1 cellular context compared by ENCODE assay signal in genomic region chr15:69288531-69289311, GRCh38.
TF ChIP-seq lines count a peak whose summit lies in the region.

No MANE protein-coding gene starts in this region.

TF ChIP-seq in IMR-90, 13 proteins besides CTCF, POLR2A, EP300 and RAD21:
- TF ChIP-seq ELK1 (IDR thresholded peaks at IDR 0.05; ENCODE audit: borderline replicate concordance, low read depth, low read length) (no peak), CEBPB (IDR thresholded peaks at IDR 0.05; ENCODE audit: low read depth, low read length) (no peak), FOS (IDR thresholded peaks at IDR 0.05; ENCODE audit: low read depth, low read length) (no peak), RCOR1 (IDR thresholded peaks at IDR 0.05; ENCODE audit: insufficient replicate concordance, low read length) (no peak), SMC3 (IDR thresholded peaks at IDR 0.05; ENCODE audit: low read depth, low read length) (no peak), MAFK (IDR thresholded peaks at IDR 0.05; ENCODE audit: low read depth, low read length) (no peak), BHLHE40 (IDR thresholded peaks at IDR 0.05; ENCODE audit: low read depth, low read length) (no peak), CHD1 (IDR thresholded peaks at IDR 0.05; ENCODE audit: low read depth, low read length) (no peak), MXI1 (IDR thresholded peaks at IDR 0.05; ENCODE audit: borderline replicate concordance, low read depth, low read length) (no peak)
- TF ChIP-seq, protein P1, sequence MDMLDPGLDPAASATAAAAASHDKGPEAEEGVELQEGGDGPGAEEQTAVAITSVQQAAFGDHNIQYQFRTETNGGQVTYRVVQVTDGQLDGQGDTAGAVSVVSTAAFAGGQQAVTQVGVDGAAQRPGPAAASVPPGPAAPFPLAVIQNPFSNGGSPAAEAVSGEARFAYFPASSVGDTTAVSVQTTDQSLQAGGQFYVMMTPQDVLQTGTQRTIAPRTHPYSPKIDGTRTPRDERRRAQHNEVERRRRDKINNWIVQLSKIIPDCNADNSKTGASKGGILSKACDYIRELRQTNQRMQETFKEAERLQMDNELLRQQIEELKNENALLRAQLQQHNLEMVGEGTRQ (IDR thresholded peaks at IDR 0.05; ENCODE audit: low read depth, low read length), result no peak
